In genomic region chr6:31541059-31541657, GRCh38 we compare ENCODE assay signal across 8 cellular contexts. TPM values are rescaled to one million over a fixed set of nuclear protein-coding genes. Genes with fewer than 3 reads are reported as not detected.
DNase-seq lines count a peak whose midpoint lies in the region; ATAC-seq and TF ChIP-seq lines count a peak whose summit lies in the region.

No MANE protein-coding gene starts in this region.

- peak; percentile 20 for ATAC-seq in HG03064 (IDR thresholded peaks at IDR 0.05; ENCODE audit: low read depth, unreplicated experiment)
- ATAC-seq in HG03439 (IDR thresholded peaks at IDR 0.05; ENCODE audit: unreplicated experiment): no peak

- H3K27me3 ChIP-seq in Caco-2 (replicated peaks; ENCODE audit: control insufficient read depth, insufficient read depth, low read length): no peaks in the 10 kb centered on the region
- H3K27me3 ChIP-seq in cardiac muscle cell: no peaks in the 10 kb centered on the region

- H3K36me3 Mint-ChIP-seq in Caco-2 (ENCODE audit: insufficient read depth, unreplicated experiment) (peaks cover 66% of the 10 kb centered on the region), progenitor cell of endocrine pancreas (ENCODE audit: insufficient read depth) (peaks cover 36% of the 10 kb centered on the region)
- peaks cover 45% of the 10 kb centered on the region for H3K36me3 Mint-ChIP-seq in activated naive CD4-positive, alpha-beta T cell treated with anti-CD3 and anti-CD28 coated beads, Interleukin-2, amount 10 ng/mL, durations not matched to agents 7 days and 5 days

- no peaks in the 10 kb centered on the region for H3K9me3 Mint-ChIP-seq in Caco-2 (ENCODE audit: unreplicated experiment)
- H3K9me3 Mint-ChIP-seq in activated naive CD4-positive, alpha-beta T cell treated with anti-CD3 and anti-CD28 coated beads, Interleukin-2, amount 10 ng/mL, durations not matched to agents 7 days and 5 days: no peaks in the 10 kb centered on the region
- H3K9me3 Mint-ChIP-seq in progenitor cell of endocrine pancreas (ENCODE audit: low read depth): no peaks in the 10 kb centered on the region

- CTCF ChIA-PET in Caco-2 (lab: Charles Lee): interaction anchor here (1.4 to 2.4 kb wide), 2 partner anchors 57 to 63 kb away, joined by 3 to 6 read pairs; no protein-coding TSS in a partner anchor
- CTCF ChIA-PET in activated naive CD4-positive, alpha-beta T cell treated with anti-CD3 and anti-CD28 coated beads, Interleukin-2, amount 10 ng/mL, durations not matched to agents 7 days and 5 days (lab: Charles Lee): interaction anchor here (0.7 to 5.9 kb wide), 8 partner anchors 10 to 144 kb away, joined by 3 to 31 read pairs (median 4); partner anchors contain the start of gene NCR3

- DNase-seq in Caco-2: peak in 1 of 2 experiments; percentile 46
- peak; percentile 68 for DNase-seq in RKO (ENCODE audit: low spot score)
- DNase-seq in activated naive CD4-positive, alpha-beta T cell treated with anti-CD3 and anti-CD28 coated beads, Interleukin-2, amount 10 ng/mL, durations not matched to agents 7 days and 5 days: peak; percentile 80
- peak; percentile 42 to 76 for DNase-seq in cardiac muscle cell (ENCODE audit: low read depth in 1 of 2, low spot score in 1 of 2)
- DNase-seq in progenitor cell of endocrine pancreas (ENCODE audit: low spot score, unreplicated experiment): no peak
- DNase-seq in NCI-H1694 treated with DMSO at 0.1 percent for 48 hours (lab: John Stamatoyannopoulos, UW): no peak

- TF ChIP-seq CTCF in Caco-2 (IDR thresholded peaks at IDR 0.05; ENCODE audit: insufficient read depth in 1 of 2, low read depth in 1 of 2, low read length in 1 of 2, severe bottlenecking in 1 of 2, unreplicated experiment in 1 of 2) (no peak), cardiac muscle cell (IDR thresholded peaks at IDR 0.05; ENCODE audit: low read depth, low read length) (no peak), progenitor cell of endocrine pancreas (IDR thresholded peaks at IDR 0.05; ENCODE audit: unreplicated experiment) (no peak)

- POLR2A ChIA-PET in Caco-2 (lab: Charles Lee): interaction anchor here (0.8 to 1.8 kb wide), 13 partner anchors 10 to 383 kb away, joined by 3 to 13 read pairs (median 5); partner anchors contain the start of genes APOM, C6orf47, GPANK1 and LSM2

- peak overlapping the region; percentile 98 for H3K27ac ChIP-seq in cardiac muscle cell

- H3K4me3 ChIP-seq in Caco-2 (ENCODE audit: low read depth, low read length): peak overlapping the region; percentile 67
- H3K4me3 ChIP-seq in cardiac muscle cell: peak overlapping the region; percentile 88

- BruUV-seq in Caco-2 (replicated peaks; lab: Mats Ljungman, UMichigan): TSS peak; percentile 63

- H3K27me3 Mint-ChIP-seq in Caco-2 (ENCODE audit: insufficient read depth, unreplicated experiment) (no peaks in the 10 kb centered on the region), progenitor cell of endocrine pancreas (no peaks in the 10 kb centered on the region)
- H3K27me3 Mint-ChIP-seq in activated naive CD4-positive, alpha-beta T cell treated with anti-CD3 and anti-CD28 coated beads, Interleukin-2, amount 10 ng/mL, durations not matched to agents 7 days and 5 days: no peaks in the 10 kb centered on the region

- H3K9me3 ChIP-seq in Caco-2 (no peaks in the 10 kb centered on the region), cardiac muscle cell (ENCODE audit: low read depth) (no peaks in the 10 kb centered on the region)

- peak overlapping the region; percentile 91 for H3K27ac Mint-ChIP-seq in Caco-2 (ENCODE audit: unreplicated experiment)
- peak overlapping the region; percentile 98 for H3K27ac Mint-ChIP-seq in activated naive CD4-positive, alpha-beta T cell treated with anti-CD3 and anti-CD28 coated beads, Interleukin-2, amount 10 ng/mL, durations not matched to agents 7 days and 5 days
- peak overlapping the region; percentile 98 for H3K27ac Mint-ChIP-seq in progenitor cell of endocrine pancreas

- intact Hi-C loops in Caco-2 (cut with micrococcal nuclease; ENCODE audit: unreplicated experiment): no loop called here

- H3K4me1 Mint-ChIP-seq in Caco-2 (ENCODE audit: low read depth, unreplicated experiment) (peaks cover 16% of the 10 kb centered on the region), progenitor cell of endocrine pancreas (ENCODE audit: low read depth) (peaks cover 32% of the 10 kb centered on the region)
- peaks cover 67% of the 10 kb centered on the region for H3K4me1 Mint-ChIP-seq in activated naive CD4-positive, alpha-beta T cell treated with anti-CD3 and anti-CD28 coated beads, Interleukin-2, amount 10 ng/mL, durations not matched to agents 7 days and 5 days

- H3K36me3 ChIP-seq in Caco-2 (ENCODE audit: control insufficient read depth, insufficient read depth, low read length) (peaks cover 4% of the 10 kb centered on the region), cardiac muscle cell (peaks cover 38% of the 10 kb centered on the region)

- peak overlapping the region; percentile 73 for H3K4me3 Mint-ChIP-seq in Caco-2 (ENCODE audit: unreplicated experiment)
- peak overlapping the region; percentile 99 for H3K4me3 Mint-ChIP-seq in activated naive CD4-positive, alpha-beta T cell treated with anti-CD3 and anti-CD28 coated beads, Interleukin-2, amount 10 ng/mL, durations not matched to agents 7 days and 5 days
- H3K4me3 Mint-ChIP-seq in progenitor cell of endocrine pancreas (ENCODE audit: low read depth): peak overlapping the region; percentile 99

- H3K4me1 ChIP-seq in Caco-2: no peaks in the 10 kb centered on the region; the same call in 1 of the 2 replicates
- peaks cover 19% of the 10 kb centered on the region for H3K4me1 ChIP-seq in cardiac muscle cell (ENCODE audit: low read depth)

RNA-seq across cellular contexts. Expression of gene DDX39B, which starts 0.6 kb away (rescaled TPM):
- total RNA-seq in Caco-2 (2022) (416 and 423 TPM in 2 replicates), cardiac muscle cell (371 and 455 TPM in 2 replicates), progenitor cell of endocrine pancreas (766 and 810 TPM in 2 replicates)
- polyA plus RNA-seq in cardiac muscle cell: 321 and 373 TPM in 2 replicates

RNA-seq across cellular contexts. Expression of gene ATP6V1G2, which starts 5.2 kb away (rescaled TPM):
- total RNA-seq in Caco-2 (2022) (0.26 and 0.43 TPM in 2 replicates), cardiac muscle cell (21.2 and 28.8 TPM in 2 replicates), progenitor cell of endocrine pancreas (1.5 TPM in 2 replicates)
- polyA plus RNA-seq in cardiac muscle cell: 32.7 and 40.2 TPM in 2 replicates

RNA-seq across cellular contexts. Expression of gene NFKBIL1, which starts 6.2 kb away (rescaled TPM):
- 14.7 and 17.4 TPM in 2 replicates for total RNA-seq in Caco-2 (2022)
- total RNA-seq in cardiac muscle cell: 43.6 and 51.2 TPM in 2 replicates
- polyA plus RNA-seq in cardiac muscle cell: 38.4 and 47.1 TPM in 2 replicates
- total RNA-seq in progenitor cell of endocrine pancreas: 26.4 and 28.7 TPM in 2 replicates

RNA-seq across cellular contexts. Expression of gene MCCD1, which starts 12.4 kb away (rescaled TPM):
- total RNA-seq in Caco-2 (2022): not detected in 2 replicates
- not detected in 2 replicates for total RNA-seq in cardiac muscle cell
- not detected in 2 replicates for polyA plus RNA-seq in cardiac muscle cell
- total RNA-seq in progenitor cell of endocrine pancreas: not detected in 2 replicates

RNA-seq across cellular contexts. Expression of gene LTA, which starts 30.9 kb away (rescaled TPM):
- not detected in 2 replicates for total RNA-seq in Caco-2 (2022)
- total RNA-seq in cardiac muscle cell: not detected in 2 replicates
- not detected in 2 replicates for polyA plus RNA-seq in cardiac muscle cell
- not detected in 2 replicates for total RNA-seq in progenitor cell of endocrine pancreas

Comparison
In these comparisons a context has a peak if more than half of its experiments do, and no peak if none do; other contexts are left out.
1. DNase-seq: peak in RKO (single experiment), activated naive CD4-positive, alpha-beta T cell treated with anti-CD3 and anti-CD28 coated beads, Interleukin-2, amount 10 ng/mL, durations not matched to agents 7 days and 5 days (single experiment) and cardiac muscle cell (2 of 2); none in progenitor cell of endocrine pancreas (single experiment) and NCI-H1694 treated with DMSO at 0.1 percent for 48 hours (single experiment).
2. Peak in every context shown above with its lines, with median percentiles within 50 percentile points of each other: H3K27ac Mint-ChIP-seq and H3K4me3 Mint-ChIP-seq.